In genomic region chr12:50901685-50902113, GRCh38 we compare ENCODE assay signal across 24 cellular contexts. TPM values are rescaled to one million over a fixed set of nuclear protein-coding genes. Genes with fewer than 3 reads are reported as not detected.
"Had no signal": no experiment of that assay in that cellular context is flagged by ENCODE, and none has a peak within 500 bp of the region (broad histone marks: within the 10 kb centered on the region; RNA-seq: fewer than 3 reads in every experiment).

No MANE protein-coding gene starts in this region.

- DNase-seq: activated CD4-positive, alpha-beta T cell treated with anti-CD3 and anti-CD28 coated beads for 48 hours; activated CD8-positive, alpha-beta memory T cell treated with anti-CD3 and anti-CD28 coated beads, Interleukin-2, amount 10 ng/mL, durations not matched to agents 7 days and 5 days; activated CD8-positive, alpha-beta T cell treated with anti-CD3 and anti-CD28 coated beads for 36 hours; activated T-cell treated with anti-CD3 and anti-CD28 coated beads for 4 hours; aorta; heart left ventricle; left ventricle myocardium superior; mammary epithelial cell; midbrain; sigmoid colon; stimulated activated CD4-positive, alpha-beta T cell treated with anti-CD3 and anti-CD28 coated beads, Interleukin-15, amount 100 ng/mL, for 24 hours; stimulated activated naive CD4-positive, alpha-beta T cell; testis had no signal

- H3K4me3 ChIP-seq: heart left ventricle, sigmoid colon, smooth muscle cell, testis, vagina had no signal

- H3K27me3 ChIP-seq: heart left ventricle, sigmoid colon, testis, vagina had no signal

- H3K4me2 ChIP-seq: smooth muscle cell had no signal

- H3K27ac ChIP-seq: epithelial cell of prostate, heart left ventricle, sigmoid colon, testis, vagina had no signal

- H3K4me1 ChIP-seq: heart left ventricle, sigmoid colon, testis, vagina had no signal

- H3K9me3 ChIP-seq: testis, vagina had no signal

- H3K36me3 ChIP-seq: heart left ventricle, sigmoid colon, vagina had no signal

- ATAC-seq: activated CD8-positive, alpha-beta memory T cell treated with anti-CD3 and anti-CD28 coated beads, Interleukin-2, amount 10 ng/mL, durations not matched to agents 7 days and 5 days; activated CD8-positive, alpha-beta T cell treated with anti-CD3 and anti-CD28 coated beads for 36 hours; activated naive CD4-positive, alpha-beta T cell treated with anti-CD3 and anti-CD28 coated beads, Interleukin-2, amount 50 U/mL, for 72 hours; heart left ventricle; left ventricle myocardium superior had no signal

RNA-seq across cellular contexts. Expression of gene HIGD1C, which starts 50.6 kb away (rescaled TPM):
- total RNA-seq: activated CD8-positive, alpha-beta memory T cell treated with anti-CD3 and anti-CD28 coated beads, Interleukin-2, amount 10 ng/mL, durations not matched to agents 7 days and 5 days; activated CD8-positive, alpha-beta T cell treated with anti-CD3 and anti-CD28 coated beads for 36 hours; activated naive CD4-positive, alpha-beta T cell treated with anti-CD3 and anti-CD28 coated beads, Interleukin-2, amount 50 U/mL, for 72 hours; activated T-helper 1 cell treated with anti-CD3 and anti-CD28 coated beads, Interleukin-12 subunit alpha, Interleukin-12 subunit beta, Interleukin-2, Interleukin-4 antibody, amounts not matched to agents 30 ng/mL and 10 ng/mL and 1 ng/mL, durations not matched to agents 14 hours and 24 hours and 36 hours; aorta; cardiac septum; chondrocyte; fibroblast of villous mesenchyme; heart left ventricle; left ventricle myocardium superior; mammary epithelial cell; natural killer cell treated with Interleukin-12 subunit alpha and Interleukin-12 subunit beta and Interleukin-15 and Interleukin-18, amount 100 ng/mL, for 72 hours; renal cortical epithelial cell; sigmoid colon; smooth muscle cell; testis; vagina had no signal
- polyA plus RNA-seq: adipose tissue, aorta, heart left ventricle, mammary epithelial cell, sigmoid colon, smooth muscle cell had no signal

RNA-seq across cellular contexts. Expression of gene TMPRSS12, which starts 59.0 kb away (rescaled TPM):
- total RNA-seq: activated CD8-positive, alpha-beta memory T cell treated with anti-CD3 and anti-CD28 coated beads, Interleukin-2, amount 10 ng/mL, durations not matched to agents 7 days and 5 days; activated CD8-positive, alpha-beta T cell treated with anti-CD3 and anti-CD28 coated beads for 36 hours; activated naive CD4-positive, alpha-beta T cell treated with anti-CD3 and anti-CD28 coated beads, Interleukin-2, amount 50 U/mL, for 72 hours; activated T-helper 1 cell treated with anti-CD3 and anti-CD28 coated beads, Interleukin-12 subunit alpha, Interleukin-12 subunit beta, Interleukin-2, Interleukin-4 antibody, amounts not matched to agents 30 ng/mL and 10 ng/mL and 1 ng/mL, durations not matched to agents 14 hours and 24 hours and 36 hours; aorta; cardiac septum; chondrocyte; fibroblast of villous mesenchyme; heart left ventricle; left ventricle myocardium superior; mammary epithelial cell; natural killer cell treated with Interleukin-12 subunit alpha and Interleukin-12 subunit beta and Interleukin-15 and Interleukin-18, amount 100 ng/mL, for 72 hours; renal cortical epithelial cell; sigmoid colon; smooth muscle cell; vagina had no signal
- polyA plus RNA-seq: aorta, heart left ventricle, mammary epithelial cell, sigmoid colon, smooth muscle cell had no signal
